In genomic region chr6:206264-206663, GRCh38 we compare ENCODE assay signal across 22 cellular contexts.
"Had no signal": no experiment of that assay in that cellular context is flagged by ENCODE, and none has a peak within 500 bp of the region (broad histone marks: within the 10 kb centered on the region; RNA-seq: fewer than 3 reads in every experiment).

No MANE protein-coding gene starts in this region.

- H3K4me1 ChIP-seq: left ventricle myocardium inferior, right atrium auricular region, right lobe of liver, stomach, tibial artery, upper lobe of right lung had no signal

- DNase-seq: head of caudate nucleus; hypothalamus; immature natural killer cell; left ventricle myocardium inferior; naive thymus-derived CD8-positive, alpha-beta T cell; ovary; right lobe of liver; stimulated activated CD4-positive, alpha-beta T cell treated with anti-CD3 and anti-CD28 coated beads, Interleukin-1b, Interleukin-23, amount 100 ng/mL, for 48 hours; stimulated activated CD4-positive, alpha-beta T cell treated with anti-CD3 and anti-CD28 coated beads, Interleukin-2, amount 100 ng/mL, for 48 hours; stimulated activated CD4-positive, alpha-beta T cell treated with anti-CD3 and anti-CD28 coated beads, Interleukin-4, amount 100 ng/mL, for 4 hours; stimulated activated CD8-positive, alpha-beta memory T cell treated with anti-CD3 and anti-CD28 coated beads, Interleukin-4, amount 100 ng/mL, for 48 hours; stimulated activated naive B cell treated with anti-CD40 and anti-IgM and Interleukin-4, amounts not matched to agents 10 μg/mL and 1 μg/mL and 100 μg/mL, for 72 hours; stimulated activated naive CD8-positive, alpha-beta T cell treated with anti-CD3 and anti-CD28 coated beads, Interleukin-15, Interleukin-2, amounts not matched to agents 100 U/mL and 50 U/mL, for 24 hours; stomach; tibial artery; trophoblast cell; upper lobe of right lung had no signal

- FAIRE-seq: islet of Langerhans, urothelium cell line had no signal

- H3K9me3 ChIP-seq: left ventricle myocardium inferior, ovary, right atrium auricular region, right lobe of liver, stomach, thoracic aorta, tibial artery, upper lobe of right lung had no signal

- H3K4me2 ChIP-seq: smooth muscle cell had no signal

- H3K27ac ChIP-seq: left ventricle myocardium inferior, ovary, right atrium auricular region, right lobe of liver, stomach, thoracic aorta, tibial artery, upper lobe of right lung had no signal

- H3K36me3 ChIP-seq: left ventricle myocardium inferior, ovary, right atrium auricular region, right lobe of liver, stomach, thoracic aorta, tibial artery, upper lobe of right lung had no signal

- H3K27me3 ChIP-seq: ovary, right atrium auricular region, right lobe of liver had no signal

- H3K4me3 ChIP-seq: left ventricle myocardium inferior, ovary, right atrium auricular region, right lobe of liver, smooth muscle cell, stomach, thoracic aorta, tibial artery, upper lobe of right lung had no signal

- ATAC-seq: naive thymus-derived CD8-positive, alpha-beta T cell; right lobe of liver; stimulated activated naive B cell treated with anti-CD40 and anti-IgM and Interleukin-4, amounts not matched to agents 10 μg/mL and 1 μg/mL and 100 μg/mL, for 72 hours; stimulated activated naive CD8-positive, alpha-beta T cell treated with anti-CD3 and anti-CD28 coated beads, Interleukin-15, Interleukin-2, amounts not matched to agents 100 U/mL and 50 U/mL, for 24 hours; upper lobe of right lung had no signal
